In the genomic region with DNA sequence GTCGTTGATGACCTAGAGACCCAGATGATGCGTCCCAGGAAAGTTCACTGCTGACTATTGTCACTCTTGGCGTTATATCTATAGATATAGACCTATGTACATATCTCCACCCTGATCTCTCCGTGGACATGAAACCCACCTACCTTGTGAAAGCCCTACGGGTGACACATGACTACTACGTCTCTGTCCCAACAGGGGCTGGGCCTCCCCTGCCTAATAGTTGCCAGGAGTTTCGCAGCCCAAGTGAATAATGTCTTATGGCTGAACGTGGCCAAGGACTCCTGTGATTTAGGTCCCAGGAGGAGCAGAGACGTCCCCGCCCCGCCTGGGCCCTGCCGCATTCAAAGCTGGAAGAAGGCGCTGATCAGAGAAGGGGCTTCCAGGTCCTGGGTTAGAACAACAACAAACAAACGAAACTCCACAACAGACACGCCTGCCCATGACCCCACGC, we compare ENCODE assay signal across 12 cellular contexts. TPM values are rescaled to one million over a fixed set of nuclear protein-coding genes. Genes with fewer than 3 reads are reported as not detected.
DNase-seq lines count a peak whose midpoint lies in the region; ATAC-seq lines count a peak whose summit lies in the region.
"Had no signal": no experiment of that assay in that cellular context is flagged by ENCODE, and none has a peak within 500 bp of the region (broad histone marks: within the 10 kb centered on the region; RNA-seq: fewer than 3 reads in every experiment).

No MANE protein-coding gene starts in this region.

- no peak overlapping the region for H3K27ac ChIP-seq in iPS-18a (ENCODE audit: low read length)
- H3K27ac ChIP-seq: epithelial cell of prostate had no signal

- peaks cover 81% of the 10 kb centered on the region for H3K27me3 Mint-ChIP-seq in activated CD4-positive, alpha-beta T cell treated with anti-CD3 and anti-CD28 coated beads, Interleukin-2, amount 10 ng/mL, durations not matched to agents 24 days and 14 days
- H3K27me3 Mint-ChIP-seq in activated CD8-positive, alpha-beta T cell treated with anti-CD3 and anti-CD28 coated beads, Interleukin-2, amount 10 ng/mL, durations not matched to agents 7 days and 5 days (ENCODE audit: low read depth): peaks cover 78% of the 10 kb centered on the region
- H3K27me3 Mint-ChIP-seq in stimulated activated naive B cell treated with anti-CD40 and anti-IgM and Interleukin-4, amounts not matched to agents 10 μg/mL and 1 μg/mL and 100 μg/mL, for 72 hours: peaks cover 74 to 75% of the 10 kb centered on the region in 2 donors

- no peaks in the 10 kb centered on the region for H3K36me3 ChIP-seq in iPS-18a (ENCODE audit: control insufficient read depth, low read depth, low read length)

- POLR2A ChIA-PET in activated CD8-positive, alpha-beta T cell treated with anti-CD3 and anti-CD28 coated beads, Interleukin-2, amount 10 ng/mL, durations not matched to agents 7 days and 5 days (lab: Charles Lee): no interaction called here

- H3K9me3 ChIP-seq in iPS-18a (ENCODE audit: control insufficient read depth, low read depth, low read length): no peaks in the 10 kb centered on the region

- intact Hi-C loops in activated CD4-positive, alpha-beta T cell treated with anti-CD3 and anti-CD28 coated beads, Interleukin-2, amount 10 ng/mL, durations not matched to agents 24 days and 14 days (cut with micrococcal nuclease): loop anchor here (1.0 kb wide), 1 partner anchor 13 kb away; no protein-coding TSS in a partner anchor

- peak overlapping the region; percentile 44 for H3K4me3 ChIP-seq in iPS-18a (ENCODE audit: low read length)

- H3K4me3 Mint-ChIP-seq in activated CD4-positive, alpha-beta T cell treated with anti-CD3 and anti-CD28 coated beads, Interleukin-2, amount 10 ng/mL, durations not matched to agents 24 days and 14 days: peak overlapping the region; percentile 76
- peak overlapping the region; percentile 59 for H3K4me3 Mint-ChIP-seq in activated CD8-positive, alpha-beta T cell treated with anti-CD3 and anti-CD28 coated beads, Interleukin-2, amount 10 ng/mL, durations not matched to agents 7 days and 5 days
- H3K4me3 Mint-ChIP-seq in stimulated activated naive B cell treated with anti-CD40 and anti-IgM and Interleukin-4, amounts not matched to agents 10 μg/mL and 1 μg/mL and 100 μg/mL, for 72 hours: peak overlapping the region; percentile 73 to 89

- peaks cover 23% of the 10 kb centered on the region for H3K4me1 Mint-ChIP-seq in activated CD4-positive, alpha-beta T cell treated with anti-CD3 and anti-CD28 coated beads, Interleukin-2, amount 10 ng/mL, durations not matched to agents 24 days and 14 days
- H3K4me1 Mint-ChIP-seq in activated CD8-positive, alpha-beta T cell treated with anti-CD3 and anti-CD28 coated beads, Interleukin-2, amount 10 ng/mL, durations not matched to agents 7 days and 5 days (ENCODE audit: low read depth): peaks cover 31% of the 10 kb centered on the region
- H3K4me1 Mint-ChIP-seq in stimulated activated naive B cell treated with anti-CD40 and anti-IgM and Interleukin-4, amounts not matched to agents 10 μg/mL and 1 μg/mL and 100 μg/mL, for 72 hours: peaks cover 40 to 62% of the 10 kb centered on the region in 2 donors

- no peaks in the 10 kb centered on the region for H3K9me3 Mint-ChIP-seq in activated CD4-positive, alpha-beta T cell treated with anti-CD3 and anti-CD28 coated beads, Interleukin-2, amount 10 ng/mL, durations not matched to agents 24 days and 14 days
- H3K9me3 Mint-ChIP-seq in activated CD8-positive, alpha-beta T cell treated with anti-CD3 and anti-CD28 coated beads, Interleukin-2, amount 10 ng/mL, durations not matched to agents 7 days and 5 days (ENCODE audit: insufficient read depth): no peaks in the 10 kb centered on the region
- H3K9me3 Mint-ChIP-seq in stimulated activated naive B cell treated with anti-CD40 and anti-IgM and Interleukin-4, amounts not matched to agents 10 μg/mL and 1 μg/mL and 100 μg/mL, for 72 hours: no peaks in the 10 kb centered on the region

- no peak overlapping the region for H3K9ac ChIP-seq in iPS-18a (ENCODE audit: low read length)

- peaks cover 33% of the 10 kb centered on the region for H3K4me1 ChIP-seq in iPS-18a (ENCODE audit: control insufficient read depth, low read depth, low read length)

- peaks cover 95% of the 10 kb centered on the region for H3K27me3 ChIP-seq in iPS-18a (ENCODE audit: control insufficient read depth, insufficient read depth, low read length)

- CTCF ChIA-PET in activated CD8-positive, alpha-beta T cell treated with anti-CD3 and anti-CD28 coated beads, Interleukin-2, amount 10 ng/mL, durations not matched to agents 7 days and 5 days (lab: Charles Lee): no interaction called here

- no peak for ATAC-seq in activated CD8-positive, alpha-beta T cell treated with anti-CD3 and anti-CD28 coated beads, Interleukin-2, amount 10 ng/mL, durations not matched to agents 7 days and 5 days
- no peak for ATAC-seq in stimulated activated naive B cell treated with anti-CD40 and anti-IgM and Interleukin-4, amounts not matched to agents 10 μg/mL and 1 μg/mL and 100 μg/mL, for 72 hours (replicated peaks)
- ATAC-seq in GM21576 (IDR thresholded peaks at IDR 0.05; ENCODE audit: unreplicated experiment) (no peak), HG02588 (IDR thresholded peaks at IDR 0.05; ENCODE audit: unreplicated experiment) (no peak)

- no peak for DNase-seq in activated CD4-positive, alpha-beta T cell treated with anti-CD3 and anti-CD28 coated beads, Interleukin-2, amount 10 ng/mL, durations not matched to agents 24 days and 14 days
- DNase-seq in activated CD4-positive, alpha-beta T cell treated with anti-CD3 and anti-CD28 coated beads, Interleukin-2, amount 50 U/mL, for 48 hours: no peak
- no peak for DNase-seq in activated CD8-positive, alpha-beta T cell treated with anti-CD3 and anti-CD28 coated beads, Interleukin-2, amount 10 ng/mL, durations not matched to agents 7 days and 5 days
- DNase-seq in stimulated activated naive B cell treated with anti-CD40 and anti-IgM and Interleukin-4, amounts not matched to agents 10 μg/mL and 1 μg/mL and 100 μg/mL, for 72 hours: no peak
- no peak for DNase-seq in MV-4-11 (lab: John Stamatoyannopoulos, UW)
- DNase-seq: NCI-H2029 had no signal

- H3K27ac Mint-ChIP-seq in activated CD4-positive, alpha-beta T cell treated with anti-CD3 and anti-CD28 coated beads, Interleukin-2, amount 10 ng/mL, durations not matched to agents 24 days and 14 days: peak overlapping the region; percentile 45
- H3K27ac Mint-ChIP-seq in activated CD8-positive, alpha-beta T cell treated with anti-CD3 and anti-CD28 coated beads, Interleukin-2, amount 10 ng/mL, durations not matched to agents 7 days and 5 days: no peak overlapping the region
- peak overlapping the region; percentile 60 for H3K27ac Mint-ChIP-seq in stimulated activated naive B cell treated with anti-CD40 and anti-IgM and Interleukin-4, amounts not matched to agents 10 μg/mL and 1 μg/mL and 100 μg/mL, for 72 hours

- H3K36me3 Mint-ChIP-seq in activated CD4-positive, alpha-beta T cell treated with anti-CD3 and anti-CD28 coated beads, Interleukin-2, amount 10 ng/mL, durations not matched to agents 24 days and 14 days (ENCODE audit: low read depth): peaks cover 6% of the 10 kb centered on the region
- H3K36me3 Mint-ChIP-seq in activated CD8-positive, alpha-beta T cell treated with anti-CD3 and anti-CD28 coated beads, Interleukin-2, amount 10 ng/mL, durations not matched to agents 7 days and 5 days (ENCODE audit: low read depth): no peaks in the 10 kb centered on the region
- H3K36me3 Mint-ChIP-seq in stimulated activated naive B cell treated with anti-CD40 and anti-IgM and Interleukin-4, amounts not matched to agents 10 μg/mL and 1 μg/mL and 100 μg/mL, for 72 hours: peaks cover 1 to 2% of the 10 kb centered on the region in 2 donors

RNA-seq across cellular contexts. Expression of gene POU4F1, which starts 4.9 kb away (rescaled TPM):
- 0.12 and 0.14 TPM in 2 replicates for total RNA-seq in activated CD4-positive, alpha-beta T cell treated with anti-CD3 and anti-CD28 coated beads, Interleukin-2, amount 10 ng/mL, durations not matched to agents 24 days and 14 days
- total RNA-seq in activated CD8-positive, alpha-beta T cell treated with anti-CD3 and anti-CD28 coated beads, Interleukin-2, amount 10 ng/mL, durations not matched to agents 7 days and 5 days: under 1 TPM; 0.13 TPM
- total RNA-seq: posterior vena cava, ureter had no signal

RNA-seq across cellular contexts. Expression of gene OBI1, which starts 50.7 kb away (rescaled TPM):
- total RNA-seq in activated CD4-positive, alpha-beta T cell treated with anti-CD3 and anti-CD28 coated beads, Interleukin-2, amount 10 ng/mL, durations not matched to agents 24 days and 14 days: 21.4 and 22.6 TPM in 2 replicates
- 10 to 100 TPM; 20.0 to 21.4 TPM for total RNA-seq in activated CD8-positive, alpha-beta T cell treated with anti-CD3 and anti-CD28 coated beads, Interleukin-2, amount 10 ng/mL, durations not matched to agents 7 days and 5 days
